ENCODE assay signal across 9 cellular contexts in the genomic region with DNA sequence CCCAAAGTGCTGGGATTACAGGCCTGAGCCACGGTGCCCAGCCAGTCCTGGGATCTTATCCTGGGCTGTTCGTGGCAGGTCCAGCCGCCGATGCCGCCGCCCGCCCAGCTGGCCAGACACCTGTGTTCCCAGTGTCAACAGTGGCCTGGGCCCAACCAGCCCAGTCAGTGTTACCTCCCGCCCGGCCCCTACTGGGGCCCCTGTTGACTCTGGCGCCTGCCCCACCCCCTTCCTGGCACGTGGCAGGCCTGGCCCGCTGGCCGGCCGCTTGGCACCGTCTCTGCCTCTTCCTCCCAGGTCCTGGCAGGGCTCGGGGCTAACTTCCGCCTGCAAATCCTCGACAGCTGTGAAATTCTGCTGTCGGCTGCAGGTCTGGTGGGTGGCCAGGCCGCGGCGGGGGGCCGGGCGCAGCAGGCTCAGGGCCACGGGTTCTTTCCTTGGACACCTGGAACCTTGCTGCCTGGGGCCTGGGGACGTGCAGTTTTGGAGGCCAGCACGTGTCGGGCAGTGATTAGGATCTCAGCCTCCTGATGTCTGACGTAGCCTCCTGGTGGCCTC. TPM values are rescaled to one million over a fixed set of nuclear protein-coding genes. Genes with fewer than 3 reads are reported as not detected.
DNase-seq lines count a peak whose midpoint lies in the region; ATAC-seq and TF ChIP-seq lines count a peak whose summit lies in the region.
"Had no signal": no experiment of that assay in that cellular context is flagged by ENCODE, and none has a peak within 500 bp of the region (broad histone marks: within the 10 kb centered on the region; RNA-seq: fewer than 3 reads in every experiment).

No MANE protein-coding gene starts in this region.

- intact Hi-C loops in MCF 10A (cut with micrococcal nuclease), result no loop called here
- intact Hi-C loops in mammary epithelial cell (cut with micrococcal nuclease), result no loop called here
- intact Hi-C loops in mucosa of descending colon (cut with DNase I, micrococcal nuclease), result no loop called here
- intact Hi-C loops in activated T-helper 1 cell treated with anti-CD3 and anti-CD28 coated beads, Interleukin-12 subunit alpha, Interleukin-12 subunit beta, Interleukin-2, Interleukin-4 antibody, amounts not matched to agents 30 ng/mL and 10 ng/mL and 1 ng/mL, durations not matched to agents 14 hours and 24 hours and 36 hours (cut with micrococcal nuclease), result no loop called here

- BruUV-seq in MCF 10A (replicated peaks; lab: Mats Ljungman, UMichigan) (no TSS peak), mammary epithelial cell (replicated peaks; lab: Mats Ljungman, UMichigan) (no TSS peak)

- no peak overlapping the region for H3K4me3 Mint-ChIP-seq in MCF 10A (ENCODE audit: unreplicated experiment)
- H3K4me3 Mint-ChIP-seq in stimulated activated naive CD8-positive, alpha-beta T cell treated with anti-CD3 and anti-CD28 coated beads, Interleukin-15, amount 100 ng/mL, for 72 hours, result no peak overlapping the region
- H3K4me3 Mint-ChIP-seq in activated T-helper 1 cell treated with anti-CD3 and anti-CD28 coated beads, Interleukin-12 subunit alpha, Interleukin-12 subunit beta, Interleukin-2, Interleukin-4 antibody, amounts not matched to agents 30 ng/mL and 10 ng/mL and 1 ng/mL, durations not matched to agents 14 hours and 24 hours and 36 hours, result no peak overlapping the region

- no peaks in the 10 kb centered on the region for H3K79me2 ChIP-seq in mammary epithelial cell (ENCODE audit: insufficient read depth, low read length)

- H3K4me1 ChIP-seq in mammary epithelial cell (ENCODE audit: insufficient read depth, low read length) (peaks cover 21% of the 10 kb centered on the region), endocrine pancreas (ENCODE audit: control insufficient read depth, insufficient read depth, low read length) (no peaks in the 10 kb centered on the region), mucosa of descending colon (ENCODE audit: low read depth) (peaks cover 29% of the 10 kb centered on the region)

- dilution Hi-C loops in mammary epithelial cell (cut with HindIII; ENCODE audit: low sequenced_read_pairs), result no loop called here

- ATAC-seq in mucosa of descending colon (peak; percentile 94), GM21528 (IDR thresholded peaks at IDR 0.05; ENCODE audit: low FRiP score, unreplicated experiment) (no peak)
- no peak for ATAC-seq in stimulated activated naive CD8-positive, alpha-beta T cell treated with anti-CD3 and anti-CD28 coated beads, Interleukin-15, amount 100 ng/mL, for 72 hours

- H3K27me3 ChIP-seq in mammary epithelial cell (ENCODE audit: insufficient read depth, low read length) (no peaks in the 10 kb centered on the region), endocrine pancreas (ENCODE audit: control insufficient read depth, insufficient read depth, low read length) (no peaks in the 10 kb centered on the region)

- TF ChIP-seq CTCF in MCF 10A (IDR thresholded peaks at IDR 0.05; ENCODE audit: unreplicated experiment), result no peak
- TF ChIP-seq CTCF in mammary epithelial cell (conservative IDR thresholded peaks at IDR 0.05 in 1 of 2, IDR thresholded peaks at IDR 0.05 in 1 of 2; ENCODE audit: extremely low read depth in 1 of 2, insufficient read depth in 1 of 2, low read depth in 1 of 2, low read length in 2 of 2), result no peak
- no peak for TF ChIP-seq CTCF in mucosa of descending colon (IDR thresholded peaks at IDR 0.05)

- in situ Hi-C loops in mammary epithelial cell (cut with MboI; ENCODE audit: low sequenced_read_pairs in 2 of 2), result no loop called here

- no peaks in the 10 kb centered on the region for H3K36me3 ChIP-seq in mammary epithelial cell (ENCODE audit: insufficient read depth, low read length)
- H3K36me3 ChIP-seq in endocrine pancreas (ENCODE audit: control insufficient read depth, insufficient read depth, low read length), result no peaks in the 10 kb centered on the region
- H3K36me3 ChIP-seq in mucosa of descending colon (ENCODE audit: low read depth), result no peaks in the 10 kb centered on the region

- CTCF ChIA-PET in MCF 10A (lab: Yijun Ruan, JAX) (interaction anchor here (0.6 to 1.6 kb wide), 2 partner anchors 36 to 164 kb away, joined by 3 to 4 read pairs; no protein-coding TSS in a partner anchor), mammary epithelial cell (lab: Charles Lee; ENCODE audit: low non-redundant PET) (interaction anchor here (0.6 kb wide), 1 partner anchor 193 kb away, joined by 4 read pairs; no protein-coding TSS in a partner anchor)

- H3K27ac Mint-ChIP-seq in MCF 10A (ENCODE audit: low read depth, unreplicated experiment), result no peak overlapping the region
- no peak overlapping the region for H3K27ac Mint-ChIP-seq in stimulated activated naive CD8-positive, alpha-beta T cell treated with anti-CD3 and anti-CD28 coated beads, Interleukin-15, amount 100 ng/mL, for 72 hours
- H3K27ac Mint-ChIP-seq in activated T-helper 1 cell treated with anti-CD3 and anti-CD28 coated beads, Interleukin-12 subunit alpha, Interleukin-12 subunit beta, Interleukin-2, Interleukin-4 antibody, amounts not matched to agents 30 ng/mL and 10 ng/mL and 1 ng/mL, durations not matched to agents 14 hours and 24 hours and 36 hours, result no peak overlapping the region

- H3K36me3 Mint-ChIP-seq in MCF 10A (ENCODE audit: insufficient read depth, unreplicated experiment), result peaks cover 26% of the 10 kb centered on the region
- peaks cover 10% of the 10 kb centered on the region for H3K36me3 Mint-ChIP-seq in activated T-helper 1 cell treated with anti-CD3 and anti-CD28 coated beads, Interleukin-12 subunit alpha, Interleukin-12 subunit beta, Interleukin-2, Interleukin-4 antibody, amounts not matched to agents 30 ng/mL and 10 ng/mL and 1 ng/mL, durations not matched to agents 14 hours and 24 hours and 36 hours (ENCODE audit: low read depth)

- no peaks in the 10 kb centered on the region for H4K20me1 ChIP-seq in mammary epithelial cell (ENCODE audit: insufficient read depth, low read length)

- H3K4me2 ChIP-seq in mammary epithelial cell (ENCODE audit: insufficient read depth, low read depth, low read length), result no peak overlapping the region

- DNase-seq in MCF 10A (ENCODE audit: unreplicated experiment), result peak; percentile 90
- no peak for DNase-seq in mammary epithelial cell
- peak; percentile 85 to 91 (median 91) for DNase-seq in mucosa of descending colon
- no peak for DNase-seq in NCI-H510A (lab: John Stamatoyannopoulos, UW)
- no peak for DNase-seq in stimulated activated naive CD8-positive, alpha-beta T cell treated with anti-CD3 and anti-CD28 coated beads, Interleukin-15, amount 100 ng/mL, for 72 hours
- no peak for DNase-seq in activated T-helper 1 cell treated with anti-CD3 and anti-CD28 coated beads, Interleukin-12 subunit alpha, Interleukin-12 subunit beta, Interleukin-2, Interleukin-4 antibody, amounts not matched to agents 30 ng/mL and 10 ng/mL and 1 ng/mL, durations not matched to agents 14 hours and 24 hours and 36 hours (ENCODE audit: low spot score)

- no peaks in the 10 kb centered on the region for H3K9me3 ChIP-seq in mammary epithelial cell (replicated peaks; ENCODE audit: insufficient read depth, low read length)
- no peaks in the 10 kb centered on the region for H3K9me3 ChIP-seq in endocrine pancreas (ENCODE audit: control insufficient read depth, low read length)
- H3K9me3 ChIP-seq in mucosa of descending colon, result no peaks in the 10 kb centered on the region

- POLR2A ChIA-PET in MCF 10A (lab: Yijun Ruan, JAX), result interaction anchor here (0.8 kb wide), 1 partner anchor 49 kb away, joined by 3 read pairs; the partner anchor contains the start of gene WDR18

- no peaks in the 10 kb centered on the region for H3K27me3 Mint-ChIP-seq in MCF 10A (ENCODE audit: insufficient read depth, unreplicated experiment)
- H3K27me3 Mint-ChIP-seq in stimulated activated naive CD8-positive, alpha-beta T cell treated with anti-CD3 and anti-CD28 coated beads, Interleukin-15, amount 100 ng/mL, for 72 hours, result peaks cover 22% of the 10 kb centered on the region
- H3K27me3 Mint-ChIP-seq in activated T-helper 1 cell treated with anti-CD3 and anti-CD28 coated beads, Interleukin-12 subunit alpha, Interleukin-12 subunit beta, Interleukin-2, Interleukin-4 antibody, amounts not matched to agents 30 ng/mL and 10 ng/mL and 1 ng/mL, durations not matched to agents 14 hours and 24 hours and 36 hours (ENCODE audit: insufficient read depth), result no peaks in the 10 kb centered on the region

- no peak overlapping the region for H3K9ac ChIP-seq in mammary epithelial cell (ENCODE audit: insufficient read depth, low read length)
- peak overlapping the region; percentile 34 for H3K9ac ChIP-seq in endocrine pancreas (ENCODE audit: control insufficient read depth, insufficient read depth, low read length)

- H2AFZ ChIP-seq in mammary epithelial cell (ENCODE audit: low read depth, low read length), result no peak overlapping the region

- H3K9me3 Mint-ChIP-seq in MCF 10A (ENCODE audit: unreplicated experiment), result no peaks in the 10 kb centered on the region
- no peaks in the 10 kb centered on the region for H3K9me3 Mint-ChIP-seq in stimulated activated naive CD8-positive, alpha-beta T cell treated with anti-CD3 and anti-CD28 coated beads, Interleukin-15, amount 100 ng/mL, for 72 hours
- peaks cover 4% of the 10 kb centered on the region for H3K9me3 Mint-ChIP-seq in activated T-helper 1 cell treated with anti-CD3 and anti-CD28 coated beads, Interleukin-12 subunit alpha, Interleukin-12 subunit beta, Interleukin-2, Interleukin-4 antibody, amounts not matched to agents 30 ng/mL and 10 ng/mL and 1 ng/mL, durations not matched to agents 14 hours and 24 hours and 36 hours

- peaks cover 21% of the 10 kb centered on the region for H3K4me1 Mint-ChIP-seq in MCF 10A (ENCODE audit: insufficient read depth, unreplicated experiment)
- peaks cover 56% of the 10 kb centered on the region for H3K4me1 Mint-ChIP-seq in stimulated activated naive CD8-positive, alpha-beta T cell treated with anti-CD3 and anti-CD28 coated beads, Interleukin-15, amount 100 ng/mL, for 72 hours
- peaks cover 15% of the 10 kb centered on the region for H3K4me1 Mint-ChIP-seq in activated T-helper 1 cell treated with anti-CD3 and anti-CD28 coated beads, Interleukin-12 subunit alpha, Interleukin-12 subunit beta, Interleukin-2, Interleukin-4 antibody, amounts not matched to agents 30 ng/mL and 10 ng/mL and 1 ng/mL, durations not matched to agents 14 hours and 24 hours and 36 hours (ENCODE audit: low read depth)

- H3K27ac ChIP-seq in mammary epithelial cell (ENCODE audit: insufficient read depth, low read depth, low read length), result no peak overlapping the region

- 60% methylated on average over 13 of the region's 29 CpGs for WGBS in mammary epithelial cell (ENCODE audit: low coverage, missing lambda C conversion rate)

- H3K4me3 ChIP-seq in mammary epithelial cell (replicated peaks in 1 of 3; ENCODE audit: insufficient read depth in 1 of 3, low read depth in 2 of 3, low read length in 3 of 3), result no peak overlapping the region
- no peak overlapping the region for H3K4me3 ChIP-seq in endocrine pancreas (ENCODE audit: control insufficient read depth, insufficient read depth, low read length)
- H3K4me3 ChIP-seq in mucosa of descending colon, result no peak overlapping the region

RNA-seq across cellular contexts. Expression of gene ARID3A, which starts 9.1 kb away (rescaled TPM):
- total RNA-seq in MCF 10A (2022), result 10.2 and 13.1 TPM in 2 replicates
- total RNA-seq in mammary epithelial cell, result 10 to 100 TPM in 1 of 2 donors, 1 to 10 TPM in 1; 8.2 to 17.4 TPM
- polyA plus RNA-seq in mammary epithelial cell, result 6.8 TPM
- 2.6 TPM for polyA minus RNA-seq in mammary epithelial cell
- total RNA-seq in mucosa of descending colon, result 10 to 100 TPM; 10.1 to 16.0 (median 14.5) TPM
- 32.5 and 35.0 TPM in 2 replicates for total RNA-seq in activated T-helper 1 cell treated with anti-CD3 and anti-CD28 coated beads, Interleukin-12 subunit alpha, Interleukin-12 subunit beta, Interleukin-2, Interleukin-4 antibody, amounts not matched to agents 30 ng/mL and 10 ng/mL and 1 ng/mL, durations not matched to agents 14 hours and 24 hours and 36 hours

RNA-seq across cellular contexts. Expression of gene KISS1R, which starts 17.8 kb away (rescaled TPM):
- total RNA-seq in MCF 10A (2022), result not detected in 2 replicates
- not detected for total RNA-seq in mammary epithelial cell
- polyA plus RNA-seq in mammary epithelial cell, result 0.05 TPM
- polyA minus RNA-seq in mammary epithelial cell, result not detected
- total RNA-seq in mucosa of descending colon, result not detected
- 6.8 and 8.9 TPM in 2 replicates for total RNA-seq in activated T-helper 1 cell treated with anti-CD3 and anti-CD28 coated beads, Interleukin-12 subunit alpha, Interleukin-12 subunit beta, Interleukin-2, Interleukin-4 antibody, amounts not matched to agents 30 ng/mL and 10 ng/mL and 1 ng/mL, durations not matched to agents 14 hours and 24 hours and 36 hours
- polyA plus RNA-seq: BJ had no signal

RNA-seq across cellular contexts. Expression of gene R3HDM4, which starts 21.9 kb away (rescaled TPM):
- 65.7 and 73.6 TPM in 2 replicates for total RNA-seq in MCF 10A (2022)
- 10 to 100 TPM; 39.3 to 53.1 TPM for total RNA-seq in mammary epithelial cell
- 40.1 TPM for polyA plus RNA-seq in mammary epithelial cell
- 24.4 TPM for polyA minus RNA-seq in mammary epithelial cell
- 10 to 100 TPM; 52.6 to 62.6 (median 54.8) TPM for total RNA-seq in mucosa of descending colon
- total RNA-seq in activated T-helper 1 cell treated with anti-CD3 and anti-CD28 coated beads, Interleukin-12 subunit alpha, Interleukin-12 subunit beta, Interleukin-2, Interleukin-4 antibody, amounts not matched to agents 30 ng/mL and 10 ng/mL and 1 ng/mL, durations not matched to agents 14 hours and 24 hours and 36 hours, result 94.3 and 96.4 TPM in 2 replicates

RNA-seq across cellular contexts. Expression of gene RNU6-9, which starts 41.7 kb away (rescaled TPM):
- total RNA-seq in MCF 10A (2022) (not detected in 2 replicates), mammary epithelial cell (not detected), mucosa of descending colon (not detected)
- not detected for polyA plus RNA-seq in mammary epithelial cell
- polyA minus RNA-seq in mammary epithelial cell, result not detected
- total RNA-seq in activated T-helper 1 cell treated with anti-CD3 and anti-CD28 coated beads, Interleukin-12 subunit alpha, Interleukin-12 subunit beta, Interleukin-2, Interleukin-4 antibody, amounts not matched to agents 30 ng/mL and 10 ng/mL and 1 ng/mL, durations not matched to agents 14 hours and 24 hours and 36 hours, result not detected in 2 replicates
- polyA plus RNA-seq: BJ had no signal

RNA-seq across cellular contexts. Expression of gene MED16, which starts 42.0 kb away (rescaled TPM):
- total RNA-seq in MCF 10A (2022) (52.7 and 61.0 TPM in 2 replicates), mammary epithelial cell (10 to 100 TPM; 22.5 to 36.1 TPM), mucosa of descending colon (10 to 100 TPM; 53.4 to 77.4 (median 61.4) TPM)
- polyA plus RNA-seq in mammary epithelial cell, result 21.7 TPM
- 15.7 TPM for polyA minus RNA-seq in mammary epithelial cell
- 62.1 and 62.5 TPM in 2 replicates for total RNA-seq in activated T-helper 1 cell treated with anti-CD3 and anti-CD28 coated beads, Interleukin-12 subunit alpha, Interleukin-12 subunit beta, Interleukin-2, Interleukin-4 antibody, amounts not matched to agents 30 ng/mL and 10 ng/mL and 1 ng/mL, durations not matched to agents 14 hours and 24 hours and 36 hours

Comparison
In these comparisons a context has a peak if more than half of its experiments do, and no peak if none do; other contexts are left out.
1. DNase-seq: peak in MCF 10A (single experiment) and mucosa of descending colon (3 of 3); none in mammary epithelial cell (single experiment), NCI-H510A (single experiment), stimulated activated naive CD8-positive, alpha-beta T cell treated with anti-CD3 and anti-CD28 coated beads, Interleukin-15, amount 100 ng/mL, for 72 hours (0 of 2) and activated T-helper 1 cell treated with anti-CD3 and anti-CD28 coated beads, Interleukin-12 subunit alpha, Interleukin-12 subunit beta, Interleukin-2, Interleukin-4 antibody, amounts not matched to agents 30 ng/mL and 10 ng/mL and 1 ng/mL, durations not matched to agents 14 hours and 24 hours and 36 hours (single experiment).